ENCODE assay signal across 19 cellular contexts in genomic region chr2:27651056-27651455, GRCh38. TPM values are rescaled to one million over a fixed set of nuclear protein-coding genes. Genes with fewer than 3 reads are reported as not detected.
DNase-seq lines count a peak whose midpoint lies in the region; TF ChIP-seq lines count a peak whose summit lies in the region.
"Had no signal": no experiment of that assay in that cellular context is flagged by ENCODE, and none has a peak within 500 bp of the region (broad histone marks: within the 10 kb centered on the region; RNA-seq: fewer than 3 reads in every experiment).

No MANE protein-coding gene starts in this region.

- TF ChIP-seq CTCF in brain microvascular endothelial cell (IDR thresholded peaks at IDR 0.05; ENCODE audit: low read depth, low read length, missing control alignments), result no peak
- TF ChIP-seq CTCF in lower leg skin (IDR thresholded peaks at IDR 0.05), result no peak

- peaks cover 63% of the 10 kb centered on the region for H3K36me3 ChIP-seq in brain microvascular endothelial cell (replicated peaks)

- intact Hi-C loops in lower leg skin (cut with DNase I; ENCODE audit: low total_unique reads), result no loop called here

- DNase-seq in NCI-H2171 treated with DMSO at 0.1 percent for 48 hours (lab: John Stamatoyannopoulos, UW) (peak; percentile 15), NCI-H2171 (lab: John Stamatoyannopoulos, UW) (no peak), NCI-H82 treated with DMSO at 0.1 percent for 48 hours (lab: John Stamatoyannopoulos, UW; ENCODE audit: unreplicated experiment) (peak; percentile 39), brain microvascular endothelial cell (peak; percentile 27), lower leg skin (ENCODE audit: low spot score in 2 of 2) (no peak), DMS153 (lab: John Stamatoyannopoulos, UW) (no peak), erythroblast (lab: John Stamatoyannopoulos, UW) (no peak)
- DNase-seq: Caco-2; CD8-positive, alpha-beta T cell; DND-41; MM.1S; NCI-H2029; NCI-H345; NCI-H526; SHP77 had no signal

- no peak overlapping the region for H3K27ac ChIP-seq in brain microvascular endothelial cell
- H3K27ac ChIP-seq: 22Rv1, C4-2B, KMS-11, RWPE1 had no signal

- in situ Hi-C loops in brain microvascular endothelial cell (cut with HindIII; ENCODE audit: low pct_ligation_motif_present, low sequenced_read_pairs), result no loop called here

- WGBS in lower leg skin, 2 donors, result 76% methylated on average over 4 of the region's 4 CpGs

- no peak overlapping the region for H3K4me3 ChIP-seq in brain microvascular endothelial cell (ENCODE audit: low read depth, low read length)
- no peak overlapping the region for H3K4me3 ChIP-seq in lower leg skin (ENCODE audit: low read depth, poor library complexity, severe bottlenecking)

- no peak for TF ChIP-seq POLR2A in lower leg skin (IDR thresholded peaks at IDR 0.05)
- no peak for TF ChIP-seq POLR2A in erythroblast (IDR thresholded peaks at IDR 0.05; ENCODE audit: low read length)

- no peaks in the 10 kb centered on the region for H3K27me3 ChIP-seq in brain microvascular endothelial cell (replicated peaks)

RNA-seq across cellular contexts. Expression of gene SUPT7L, which starts 12.4 kb away (rescaled TPM):
- 10 to 100 TPM in 3 of 4 donors, 1 to 10 TPM in 1; 9.7 to 16.9 (median 14.9) TPM for total RNA-seq in lower leg skin

RNA-seq across cellular contexts. Expression of gene SLC4A1AP, which starts 12.6 kb away (rescaled TPM):
- total RNA-seq in lower leg skin, result 10 to 100 TPM; 15.6 to 25.0 (median 22.1) TPM

RNA-seq across cellular contexts. Expression of gene GPN1, which starts 22.2 kb away (rescaled TPM):
- 10 to 100 TPM; 15.3 to 23.2 (median 21.2) TPM for total RNA-seq in lower leg skin

RNA-seq across cellular contexts. Expression of gene CCDC121, which starts 22.2 kb away (rescaled TPM):
- 1 to 10 TPM; 2.0 to 6.2 (median 4.6) TPM for total RNA-seq in lower leg skin

Comparison
In these comparisons a context has a peak if more than half of its experiments do, and no peak if none do; other contexts are left out.
1. DNase-seq: peak in NCI-H2171 treated with DMSO at 0.1 percent for 48 hours (single experiment), NCI-H82 treated with DMSO at 0.1 percent for 48 hours (single experiment) and brain microvascular endothelial cell (single experiment); none in NCI-H2171 (single experiment), lower leg skin (0 of 2), DMS153 (single experiment) and erythroblast (0 of 2).